16 cellular contexts compared by ENCODE assay signal in genomic region chr7:110386914-110387313, GRCh38.
A peak's percentile ranks its signal among the peaks of the same experiment; 100 is the strongest.
DNase-seq lines count a peak whose midpoint lies in the region; ATAC-seq, FAIRE-seq and TF ChIP-seq lines count a peak whose summit lies in the region.
"Had no signal": no experiment of that assay in that cellular context is flagged by ENCODE, and none has a peak within 500 bp of the region (broad histone marks: within the 10 kb centered on the region; RNA-seq: fewer than 3 reads in every experiment).

No MANE protein-coding gene starts in this region.

- no peak overlapping the region for H3K4me3 Mint-ChIP-seq in stimulated activated effector memory CD8-positive, alpha-beta T cell treated with anti-CD3 and anti-CD28 coated beads, Interleukin-12 subunit alpha, Interleukin-12 subunit beta, amount 100 ng/mL, for 72 hours
- H3K4me3 Mint-ChIP-seq: natural killer cell treated with Interleukin-12 subunit alpha and Interleukin-12 subunit beta and Interleukin-15 and Interleukin-18, amount 100 ng/mL, for 72 hours had no signal

- no peak overlapping the region for H3K4me3 ChIP-seq in fibroblast of lung (replicated peaks in 1 of 4; ENCODE audit: control extremely low read depth in 1 of 4, insufficient read depth in 1 of 4, low read depth in 3 of 4, low read length in 4 of 4)
- H3K4me3 ChIP-seq in retinal pigment epithelial cell (ENCODE audit: low read length), result no peak overlapping the region
- H3K4me3 ChIP-seq: thyroid gland had no signal

- TF ChIP-seq CTCF in fibroblast of lung (conservative IDR thresholded peaks at IDR 0.05 in 1 of 2, IDR thresholded peaks at IDR 0.05 in 1 of 2; ENCODE audit: low read depth in 1 of 2, low read length in 2 of 2) (no peak), retinal pigment epithelial cell (conservative IDR thresholded peaks at IDR 0.05; ENCODE audit: low read depth, low read length) (no peak), GM20000 (IDR thresholded peaks at IDR 0.05; ENCODE audit: extremely low read depth, missing control alignments) (no peak)

- H4K20me1 ChIP-seq in fibroblast of lung (ENCODE audit: control insufficient read depth, extremely low read depth, insufficient read depth, low read length), result no peaks in the 10 kb centered on the region

- H3K36me3 Mint-ChIP-seq in stimulated activated effector memory CD8-positive, alpha-beta T cell treated with anti-CD3 and anti-CD28 coated beads, Interleukin-12 subunit alpha, Interleukin-12 subunit beta, amount 100 ng/mL, for 72 hours, result no peaks in the 10 kb centered on the region
- H3K36me3 Mint-ChIP-seq: natural killer cell treated with Interleukin-12 subunit alpha and Interleukin-12 subunit beta and Interleukin-15 and Interleukin-18, amount 100 ng/mL, for 72 hours had no signal

- no peak overlapping the region for H3K27ac ChIP-seq in fibroblast of lung (ENCODE audit: insufficient read depth, low read length)
- H3K27ac ChIP-seq: thyroid gland had no signal

- H3K36me3 ChIP-seq in fibroblast of lung (ENCODE audit: control insufficient read depth, insufficient read depth, low read length), result no peaks in the 10 kb centered on the region
- H3K36me3 ChIP-seq: thyroid gland had no signal

- peaks cover 3% of the 10 kb centered on the region for H3K9me3 Mint-ChIP-seq in stimulated activated effector memory CD8-positive, alpha-beta T cell treated with anti-CD3 and anti-CD28 coated beads, Interleukin-12 subunit alpha, Interleukin-12 subunit beta, amount 100 ng/mL, for 72 hours

- H3K4me1 Mint-ChIP-seq in stimulated activated effector memory CD8-positive, alpha-beta T cell treated with anti-CD3 and anti-CD28 coated beads, Interleukin-12 subunit alpha, Interleukin-12 subunit beta, amount 100 ng/mL, for 72 hours, result no peaks in the 10 kb centered on the region

- peak; percentile 99 for FAIRE-seq in H54 (lab: Jason Lieb, UNC)
- FAIRE-seq: GM19239, small intestine had no signal

- H3K9ac ChIP-seq in fibroblast of lung (ENCODE audit: insufficient read depth, low read length), result no peak overlapping the region

- H3K9me3 ChIP-seq in fibroblast of lung (ENCODE audit: control insufficient read depth, insufficient read depth, low read depth, low read length), result no peaks in the 10 kb centered on the region
- H3K9me3 ChIP-seq: thyroid gland had no signal

- no peak for ATAC-seq in stimulated activated effector memory CD8-positive, alpha-beta T cell treated with anti-CD3 and anti-CD28 coated beads, Interleukin-12 subunit alpha, Interleukin-12 subunit beta, amount 100 ng/mL, for 72 hours
- ATAC-seq in GM18498 (IDR thresholded peaks at IDR 0.05; ENCODE audit: unreplicated experiment), result no peak
- ATAC-seq: natural killer cell treated with Interleukin-12 subunit alpha and Interleukin-12 subunit beta and Interleukin-15 and Interleukin-18, amount 100 ng/mL, for 72 hours had no signal

- peak; percentile 31 for DNase-seq in H54 (ENCODE audit: insufficient read length, low spot score)
- peak; percentile 50 for DNase-seq in RKO (ENCODE audit: low spot score)
- DNase-seq in fibroblast of lung (ENCODE audit: low read depth in 2 of 2), result peak; percentile 32 to 80
- peak; percentile 70 for DNase-seq in retinal pigment epithelial cell (ENCODE audit: low read depth)
- no peak for DNase-seq in stimulated activated effector memory CD8-positive, alpha-beta T cell treated with anti-CD3 and anti-CD28 coated beads, Interleukin-12 subunit alpha, Interleukin-12 subunit beta, amount 100 ng/mL, for 72 hours (ENCODE audit: low spot score in 2 of 2)
- no peak for DNase-seq in GM20000 (ENCODE audit: low spot score)
- DNase-seq: activated CD4-positive, alpha-beta T cell treated with anti-CD3 and anti-CD28 coated beads, Interleukin-2, amount 50 U/mL, for 1 hour; activated effector memory CD4-positive, alpha-beta T cell treated with Interleukin-2 at 50 U/mL for 16 hours; DMS 273 treated with DMSO at 0.1 percent for 48 hours; NCI-H1417 treated with DMSO at 0.1 percent for 48 hours; NCI-H82; small intestine; thyroid gland had no signal

- no peak for TF ChIP-seq POLR2A in H54 (IDR thresholded peaks at IDR 0.05; ENCODE audit: low read depth, low read length)

- no peak overlapping the region for H3K27ac Mint-ChIP-seq in stimulated activated effector memory CD8-positive, alpha-beta T cell treated with anti-CD3 and anti-CD28 coated beads, Interleukin-12 subunit alpha, Interleukin-12 subunit beta, amount 100 ng/mL, for 72 hours
- H3K27ac Mint-ChIP-seq: natural killer cell treated with Interleukin-12 subunit alpha and Interleukin-12 subunit beta and Interleukin-15 and Interleukin-18, amount 100 ng/mL, for 72 hours had no signal

- no peaks in the 10 kb centered on the region for H3K79me2 ChIP-seq in fibroblast of lung (ENCODE audit: control insufficient read depth, insufficient read depth, low read length)

- no peak overlapping the region for H3K4me2 ChIP-seq in fibroblast of lung (ENCODE audit: extremely low read depth, insufficient read depth, low read length)

- H3K27me3 ChIP-seq in fibroblast of lung (ENCODE audit: control insufficient read depth, insufficient read depth, low read length), result no peaks in the 10 kb centered on the region
- H3K27me3 ChIP-seq: thyroid gland had no signal

- no peak overlapping the region for H2AFZ ChIP-seq in fibroblast of lung (ENCODE audit: low read length)

- H3K4me1 ChIP-seq in fibroblast of lung (ENCODE audit: control insufficient read depth, extremely low read depth, insufficient read depth, low read length), result no peaks in the 10 kb centered on the region
- H3K4me1 ChIP-seq: thyroid gland had no signal

Comparison
In these comparisons a context has a peak if more than half of its experiments do, and no peak if none do; other contexts are left out.
1. DNase-seq: peak in H54 (single experiment), RKO (single experiment), fibroblast of lung (2 of 2) and retinal pigment epithelial cell (single experiment); none in stimulated activated effector memory CD8-positive, alpha-beta T cell treated with anti-CD3 and anti-CD28 coated beads, Interleukin-12 subunit alpha, Interleukin-12 subunit beta, amount 100 ng/mL, for 72 hours (0 of 2) and GM20000 (single experiment).